Comparison of ENCODE assay signal across 1 cellular context in the genomic region with DNA sequence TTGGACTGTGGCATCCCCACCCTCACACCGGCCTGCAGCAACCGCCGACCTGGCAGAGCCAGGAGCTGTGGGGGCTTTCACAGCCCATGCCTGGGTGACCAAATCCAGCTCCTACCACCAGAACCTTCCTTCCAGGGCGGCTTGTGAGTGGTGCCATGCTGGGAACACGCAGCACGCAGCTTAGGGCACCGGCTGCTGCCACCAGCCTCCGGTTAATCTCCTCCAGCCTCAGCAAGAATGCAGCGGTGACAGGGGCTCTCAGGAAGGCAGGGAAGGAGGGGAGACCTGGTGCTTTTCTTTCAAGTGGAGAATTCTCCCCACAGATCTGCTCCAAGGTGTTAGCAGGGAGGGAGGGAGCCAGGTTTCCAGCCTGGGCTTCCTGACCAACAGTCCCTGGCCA.
TF ChIP-seq lines count a peak whose summit lies in the region.

No MANE protein-coding gene starts in this region.

TF ChIP-seq in WTC11, 78 proteins besides CTCF, POLR2A, EP300 and RAD21:
- TF ChIP-seq GTF2I (CRISPR knock-in tag; conservative IDR thresholded peaks at IDR 0.05) (no peak), CREM (CRISPR knock-in tag; IDR thresholded peaks at IDR 0.05) (no peak), ZNF232 (CRISPR knock-in tag; IDR thresholded peaks at IDR 0.05) (no peak), FOXP4 (CRISPR knock-in tag; IDR thresholded peaks at IDR 0.05) (no peak), ZNF219 (CRISPR knock-in tag; IDR thresholded peaks at IDR 0.05; ENCODE audit: borderline replicate concordance) (no peak)
- TF ChIP-seq, protein P1, sequence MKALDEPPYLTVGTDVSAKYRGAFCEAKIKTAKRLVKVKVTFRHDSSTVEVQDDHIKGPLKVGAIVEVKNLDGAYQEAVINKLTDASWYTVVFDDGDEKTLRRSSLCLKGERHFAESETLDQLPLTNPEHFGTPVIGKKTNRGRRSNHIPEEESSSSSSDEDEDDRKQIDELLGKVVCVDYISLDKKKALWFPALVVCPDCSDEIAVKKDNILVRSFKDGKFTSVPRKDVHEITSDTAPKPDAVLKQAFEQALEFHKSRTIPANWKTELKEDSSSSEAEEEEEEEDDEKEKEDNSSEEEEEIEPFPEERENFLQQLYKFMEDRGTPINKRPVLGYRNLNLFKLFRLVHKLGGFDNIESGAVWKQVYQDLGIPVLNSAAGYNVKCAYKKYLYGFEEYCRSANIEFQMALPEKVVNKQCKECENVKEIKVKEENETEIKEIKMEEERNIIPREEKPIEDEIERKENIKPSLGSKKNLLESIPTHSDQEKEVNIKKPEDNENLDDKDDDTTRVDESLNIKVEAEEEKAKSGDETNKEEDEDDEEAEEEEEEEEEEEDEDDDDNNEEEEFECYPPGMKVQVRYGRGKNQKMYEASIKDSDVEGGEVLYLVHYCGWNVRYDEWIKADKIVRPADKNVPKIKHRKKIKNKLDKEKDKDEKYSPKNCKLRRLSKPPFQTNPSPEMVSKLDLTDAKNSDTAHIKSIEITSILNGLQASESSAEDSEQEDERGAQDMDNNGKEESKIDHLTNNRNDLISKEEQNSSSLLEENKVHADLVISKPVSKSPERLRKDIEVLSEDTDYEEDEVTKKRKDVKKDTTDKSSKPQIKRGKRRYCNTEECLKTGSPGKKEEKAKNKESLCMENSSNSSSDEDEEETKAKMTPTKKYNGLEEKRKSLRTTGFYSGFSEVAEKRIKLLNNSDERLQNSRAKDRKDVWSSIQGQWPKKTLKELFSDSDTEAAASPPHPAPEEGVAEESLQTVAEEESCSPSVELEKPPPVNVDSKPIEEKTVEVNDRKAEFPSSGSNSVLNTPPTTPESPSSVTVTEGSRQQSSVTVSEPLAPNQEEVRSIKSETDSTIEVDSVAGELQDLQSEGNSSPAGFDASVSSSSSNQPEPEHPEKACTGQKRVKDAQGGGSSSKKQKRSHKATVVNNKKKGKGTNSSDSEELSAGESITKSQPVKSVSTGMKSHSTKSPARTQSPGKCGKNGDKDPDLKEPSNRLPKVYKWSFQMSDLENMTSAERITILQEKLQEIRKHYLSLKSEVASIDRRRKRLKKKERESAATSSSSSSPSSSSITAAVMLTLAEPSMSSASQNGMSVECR (CRISPR knock-in tag; IDR thresholded peaks at IDR 0.05; ENCODE audit: borderline replicate concordance) = no peak
